Comparison of ENCODE assay signal across 8 cellular contexts in the genomic region with DNA sequence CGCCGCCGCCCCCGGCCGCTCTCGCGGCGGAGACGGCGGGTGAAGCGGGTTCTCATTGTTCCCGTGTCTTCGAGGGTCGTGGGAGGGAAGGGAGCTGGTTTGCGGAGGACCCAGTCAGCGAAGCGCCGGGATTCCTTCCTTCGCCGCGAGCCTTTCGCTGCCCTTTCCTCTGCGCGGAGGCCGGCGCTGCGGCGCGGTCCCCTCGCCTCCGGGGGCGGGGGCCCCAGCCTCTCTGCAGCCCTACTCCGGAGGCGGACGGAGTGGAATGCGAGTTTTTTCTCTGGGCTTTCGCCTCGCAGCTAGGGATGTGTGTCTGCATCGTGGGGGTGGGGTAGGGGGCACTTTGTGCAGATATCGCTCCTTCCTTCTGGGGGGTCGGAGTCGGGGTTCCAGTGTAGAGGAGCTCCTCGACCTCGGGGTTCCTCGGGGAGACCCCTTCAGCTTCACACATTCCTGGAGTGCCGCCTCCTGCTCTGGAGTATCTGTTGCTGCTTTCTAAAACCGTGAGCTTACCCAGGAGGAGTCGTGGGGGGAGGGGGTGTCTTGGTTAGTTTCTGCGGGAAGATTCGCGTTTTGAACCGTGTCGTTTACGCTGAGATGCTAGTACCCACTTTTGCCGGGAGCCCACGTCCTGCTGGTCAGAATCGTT. TPM values are rescaled to one million over a fixed set of nuclear protein-coding genes. Genes with fewer than 3 reads are reported as not detected.
DNase-seq lines count a peak whose midpoint lies in the region; ATAC-seq and TF ChIP-seq lines count a peak whose summit lies in the region.

No MANE protein-coding gene starts in this region.

- H3K14ac ChIP-seq in mesenchymal stem cell (ENCODE audit: low read length in 2 of 2) = peak overlapping the region in 1 of 2 experiments; percentile 83

- peak overlapping the region; percentile 54 to 97 for H3K4ac ChIP-seq in mesenchymal stem cell (ENCODE audit: low read depth in 1 of 2, low read length in 2 of 2)

- H3K79me1 ChIP-seq in mesenchymal stem cell (replicated peaks; ENCODE audit: low read length, poor library complexity, severe bottlenecking) = peaks cover 2% of the 10 kb centered on the region

- no peaks in the 10 kb centered on the region for H3K27me3 ChIP-seq in Karpas-422 (ENCODE audit: low read length)
- no peaks in the 10 kb centered on the region for H3K27me3 ChIP-seq in mesenchymal stem cell (ENCODE audit: control insufficient read depth in 1 of 2, insufficient read depth in 1 of 2, low read length in 2 of 2)

- ATAC-seq in GM21717 (IDR thresholded peaks at IDR 0.05; ENCODE audit: unreplicated experiment) = peak; percentile 45

- peaks cover 45% of the 10 kb centered on the region for H3K79me2 ChIP-seq in Karpas-422 (ENCODE audit: low read length)

- peaks cover 16% of the 10 kb centered on the region for H3K4me1 ChIP-seq in ES-I3 (ENCODE audit: insufficient read depth, low read length)
- H3K4me1 ChIP-seq in Karpas-422 (ENCODE audit: low read length) = peaks cover 21% of the 10 kb centered on the region
- peaks cover 5% of the 10 kb centered on the region for H3K4me1 ChIP-seq in mesenchymal stem cell (ENCODE audit: control insufficient read depth, insufficient read depth, low read depth, low read length)

- H3K9me3 ChIP-seq in ES-I3 (ENCODE audit: control insufficient read depth, insufficient read depth, low read length) (no peaks in the 10 kb centered on the region), Karpas-422 (ENCODE audit: low read length) (no peaks in the 10 kb centered on the region), mesenchymal stem cell (ENCODE audit: control insufficient read depth, low read length) (no peaks in the 10 kb centered on the region)

- no peak overlapping the region for H2BK5ac ChIP-seq in mesenchymal stem cell (ENCODE audit: low read depth, low read length, poor library complexity, severe bottlenecking)

- peak overlapping the region; percentile 90 for H2AFZ ChIP-seq in Karpas-422 (ENCODE audit: low read length)
- H2AFZ ChIP-seq in mesenchymal stem cell (ENCODE audit: low read depth, low read length) = peak overlapping the region; percentile 69

- H2BK120ac ChIP-seq in mesenchymal stem cell (ENCODE audit: low read depth, low read length) = peak overlapping the region; percentile 86

- H3K18ac ChIP-seq in mesenchymal stem cell (ENCODE audit: low read depth in 1 of 2, low read length in 2 of 2) = peak overlapping the region; percentile 62 to 96

- H4K8ac ChIP-seq in mesenchymal stem cell (ENCODE audit: low read length) = peak overlapping the region; percentile 85

- H3K23ac ChIP-seq in mesenchymal stem cell (ENCODE audit: low read length in 2 of 2) = no peak overlapping the region

- under 1% methylated on average over 36 of the region's 57 CpGs for WGBS in mesenchymal stem cell

- peak overlapping the region in 1 of 2 experiments; percentile 76 for H2BK12ac ChIP-seq in mesenchymal stem cell (ENCODE audit: low read length in 2 of 2)

- H3K9ac ChIP-seq in ES-I3 (ENCODE audit: low read depth, low read length) (peak overlapping the region; percentile 92), Karpas-422 (ENCODE audit: low read length) (peak overlapping the region; percentile 92), mesenchymal stem cell (ENCODE audit: low read length) (peak overlapping the region; percentile 90)

- H3K27ac ChIP-seq in Karpas-422 (ENCODE audit: low read length) (no peak overlapping the region), mesenchymal stem cell (ENCODE audit: low read length, poor library complexity, severe bottlenecking) (peak overlapping the region; percentile 18)

- H3K4me3 ChIP-seq in Karpas-422 (ENCODE audit: low read length) (peak overlapping the region; percentile 96), WI38 (ENCODE audit: low read depth, low read length) (peak overlapping the region; percentile 93), mesenchymal stem cell (ENCODE audit: insufficient read depth in 1 of 2, low read depth in 1 of 2, low read length in 2 of 2) (peak overlapping the region; percentile 70 to 97)

- H4K20me1 ChIP-seq in Karpas-422 (ENCODE audit: insufficient read depth, low read depth, low read length) = peaks cover 31% of the 10 kb centered on the region

- TF ChIP-seq CTCF in WI38 (IDR thresholded peaks at IDR 0.05; ENCODE audit: low read depth, low read length) = no peak

- H3K4me2 ChIP-seq in Karpas-422 (ENCODE audit: low read depth, low read length, poor library complexity, severe bottlenecking) (peak overlapping the region; percentile 84), mesenchymal stem cell (ENCODE audit: low read length, poor library complexity, severe bottlenecking) (peak overlapping the region; percentile 91)

- no peak overlapping the region for H2AK5ac ChIP-seq in mesenchymal stem cell (ENCODE audit: low read length, severe bottlenecking)

- peak overlapping the region; percentile 70 for H4K91ac ChIP-seq in mesenchymal stem cell (ENCODE audit: low read length)

- no peaks in the 10 kb centered on the region for H3K9me2 ChIP-seq in Karpas-422 (replicated peaks; ENCODE audit: insufficient read depth, low read length)

- H3K36me3 ChIP-seq in ES-I3 (ENCODE audit: insufficient read depth, low read length) = no peaks in the 10 kb centered on the region
- H3K36me3 ChIP-seq in Karpas-422 (ENCODE audit: insufficient read depth, low read length) = no peaks in the 10 kb centered on the region
- H3K36me3 ChIP-seq in mesenchymal stem cell (ENCODE audit: control insufficient read depth in 1 of 2, insufficient read depth in 2 of 2, low read depth in 1 of 2, low read length in 2 of 2) = no peaks in the 10 kb centered on the region

- DNase-seq in Karpas-422 = peak; percentile 62
- peak; percentile 26 for DNase-seq in effector CD8-positive, alpha-beta T cell (lab: John Stamatoyannopoulos, UW)
- peak; percentile 60 for DNase-seq in mesenchymal stem cell
- peak; percentile 42 for DNase-seq in stimulated activated naive CD4-positive, alpha-beta T cell treated with Interleukin-2 at 50 U/mL for 16 hours (lab: John Stamatoyannopoulos, UW)
- DNase-seq in NCI-H1048 (lab: John Stamatoyannopoulos, UW) = no peak

- H2BK15ac ChIP-seq in mesenchymal stem cell (ENCODE audit: low read depth, poor library complexity, severe bottlenecking) = peak overlapping the region; percentile 95

RNA-seq across cellular contexts. Expression of a gene that starts 0.6 kb away (rescaled TPM):
- 30.4 and 31.7 TPM in 2 replicates for total RNA-seq in Karpas-422 (2014; rRNA removed; shearing (Covaris generic); ENCODE audit: low replicate concordance)
- polyA plus RNA-seq in mesenchymal stem cell (2013, experiment 1 of 2) = 21.3 TPM
- 19.9 TPM for polyA plus RNA-seq in mesenchymal stem cell (2013, experiment 2 of 2)
